ENCODE assay signal across 1 cellular context in genomic region chr6:138109042-138109997, GRCh38.
TF ChIP-seq lines count a peak whose summit lies in the region.

No MANE protein-coding gene starts in this region.

TF ChIP-seq in IMR-90, 13 proteins besides CTCF, POLR2A, EP300 and RAD21:
- TF ChIP-seq SMC3 (IDR thresholded peaks at IDR 0.05; ENCODE audit: low read depth, low read length): peak; percentile 97
- no peak for TF ChIP-seq MAFK (IDR thresholded peaks at IDR 0.05; ENCODE audit: low read depth, low read length)
